28 cellular contexts compared by ENCODE assay signal in the genomic region with DNA sequence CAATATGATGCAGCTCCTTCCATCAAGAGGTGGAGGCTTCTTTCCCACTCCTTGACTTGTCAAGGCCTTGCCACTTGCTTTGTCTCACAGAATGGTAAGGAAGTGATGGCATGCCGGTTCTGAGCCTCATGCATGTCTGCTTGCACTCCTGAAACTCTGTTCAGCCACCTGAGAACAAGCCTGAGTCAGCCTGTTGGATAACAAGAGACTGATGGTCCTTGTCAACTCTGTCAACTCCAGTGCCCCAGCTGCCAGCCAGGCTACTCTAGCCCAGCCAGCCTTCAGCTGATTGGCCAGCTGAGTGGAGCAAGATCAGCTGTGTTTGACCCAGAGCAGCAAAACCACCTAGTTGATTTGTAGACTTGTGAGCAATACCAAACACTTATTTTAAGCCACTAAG. TPM values are rescaled to one million over a fixed set of nuclear protein-coding genes. Genes with fewer than 3 reads are reported as not detected.
DNase-seq lines count a peak whose midpoint lies in the region; ATAC-seq, FAIRE-seq and TF ChIP-seq lines count a peak whose summit lies in the region.
"Had no signal": no experiment of that assay in that cellular context is flagged by ENCODE, and none has a peak within 500 bp of the region (broad histone marks: within the 10 kb centered on the region; RNA-seq: fewer than 3 reads in every experiment).

No MANE protein-coding gene starts in this region.

- H3K9me3 Mint-ChIP-seq in type B pancreatic cell (no peaks in the 10 kb centered on the region), Calu3 (ENCODE audit: low read depth, unreplicated experiment) (no peaks in the 10 kb centered on the region)
- H3K9me3 Mint-ChIP-seq: activated B cell treated with CpG ODN at 0.5 μM for 24 hours, H9 had no signal

- no peak for ATAC-seq in Right ventricle myocardium superior (ENCODE audit: poor library complexity)
- ATAC-seq in K562 = no peak
- ATAC-seq in GM19467 (IDR thresholded peaks at IDR 0.05; ENCODE audit: unreplicated experiment) = no peak
- ATAC-seq: activated CD8-positive, alpha-beta T cell treated with anti-CD3 and anti-CD28 coated beads, Interleukin-2, amount 10 ng/mL, durations not matched to agents 7 days and 5 days; gastroesophageal sphincter; SK-N-SH treated with all-trans-retinoic acid at 6 μM for 48 hours had no signal

- H3K36me3 ChIP-seq in right atrium auricular region (no peaks in the 10 kb centered on the region), MM.1S (replicated peaks; ENCODE audit: insufficient read depth, low read length) (no peaks in the 10 kb centered on the region), K562 (ENCODE audit: control insufficient read depth, insufficient read depth, low read length) (no peaks in the 10 kb centered on the region)
- H3K36me3 ChIP-seq: adrenal gland; BLaER1 treated with 17β-estradiol and CSF1 and Interleukin-3, amounts not matched to agents 10 nM and 100 nM; brain microvascular endothelial cell; esophagus squamous epithelium; gastroesophageal sphincter; Peyer's patch had no signal

- H3K4me3 Mint-ChIP-seq in type B pancreatic cell = no peak overlapping the region
- H3K4me3 Mint-ChIP-seq in Calu3 (ENCODE audit: low read depth, unreplicated experiment) = no peak overlapping the region
- H3K4me3 Mint-ChIP-seq: activated B cell treated with CpG ODN at 0.5 μM for 24 hours; activated CD8-positive, alpha-beta T cell treated with anti-CD3 and anti-CD28 coated beads, Interleukin-2, amount 10 ng/mL, durations not matched to agents 7 days and 5 days; H9 had no signal

- TF ChIP-seq POLR2A in K562 (conservative IDR thresholded peaks at IDR 0.05) = no peak

- H3K27me3 Mint-ChIP-seq in type B pancreatic cell = peaks cover 10% of the 10 kb centered on the region
- no peaks in the 10 kb centered on the region for H3K27me3 Mint-ChIP-seq in Calu3 (ENCODE audit: unreplicated experiment)
- H3K27me3 Mint-ChIP-seq: activated B cell treated with CpG ODN at 0.5 μM for 24 hours had no signal

- FAIRE-seq in K562 (lab: Jason Lieb, UNC) = no peak
- FAIRE-seq: colon, islet of Langerhans had no signal

- CTCF ChIA-PET in K562 (lab: Yijun Ruan, JAX; ENCODE audit: low intra/inter-chr PET ratio) (no interaction called here), Calu3 (lab: Charles Lee) (no interaction called here)

- H3K4me2 ChIP-seq in MM.1S (ENCODE audit: low read depth, low read length) (peak overlapping the region; percentile 1; the same call in 1 of the 2 replicates), K562 (ENCODE audit: insufficient read depth, low read length) (no peak overlapping the region)
- H3K4me2 ChIP-seq: BLaER1 treated with 17β-estradiol and CSF1 and Interleukin-3, amounts not matched to agents 10 nM and 100 nM had no signal

- H3K9ac ChIP-seq in MM.1S (ENCODE audit: low read length) = no peak overlapping the region
- no peak overlapping the region for H3K9ac ChIP-seq in K562 (ENCODE audit: insufficient read depth in 1 of 2, low read depth in 2 of 2, low read length in 2 of 2)
- H3K9ac ChIP-seq: BLaER1 treated with 17β-estradiol and CSF1 and Interleukin-3, amounts not matched to agents 10 nM and 100 nM had no signal

- BruUV-seq in K562 (replicated peaks; lab: Mats Ljungman, UMichigan) (no TSS peak), Calu3 (replicated peaks; lab: Mats Ljungman, UMichigan) (no TSS peak)

- H2AFZ ChIP-seq in MM.1S (ENCODE audit: low read length) (no peak overlapping the region), K562 (ENCODE audit: low read depth, low read length) (peak overlapping the region; percentile 5; the same call in 1 of the 2 replicates)

- in situ Hi-C loops in K562 (cut with MboI) = no loop called here

- H3F3A ChIP-seq in MM.1S (ENCODE audit: insufficient read depth, low read length) = peaks cover 30% of the 10 kb centered on the region

- no peak for TF ChIP-seq CTCF in right atrium auricular region (IDR thresholded peaks at IDR 0.05)
- TF ChIP-seq CTCF in MM.1S (IDR thresholded peaks at IDR 0.05; ENCODE audit: low read length) = no peak
- TF ChIP-seq CTCF in K562 (IDR thresholded peaks at IDR 0.05 in 2 of 3, conservative IDR thresholded peaks at IDR 0.05 in 1 of 3; ENCODE audit: insufficient read depth in 2 of 3, low read depth in 1 of 3, low read length in 3 of 3) = no peak
- TF ChIP-seq CTCF in type B pancreatic cell (conservative IDR thresholded peaks at IDR 0.05) = no peak
- no peak for TF ChIP-seq CTCF in Calu3 (IDR thresholded peaks at IDR 0.05; ENCODE audit: unreplicated experiment)

- no peaks in the 10 kb centered on the region for H3K9me2 ChIP-seq in MM.1S (replicated peaks; ENCODE audit: insufficient read depth, low read length)

- H3K9me1 ChIP-seq in K562 (ENCODE audit: control insufficient read depth, insufficient read depth, low read length) = no peaks in the 10 kb centered on the region

- H4K20me1 ChIP-seq in MM.1S (ENCODE audit: insufficient read depth, low read length) (no peaks in the 10 kb centered on the region), K562 (replicated peaks; ENCODE audit: control insufficient read depth, insufficient read depth, low read length) (no peaks in the 10 kb centered on the region)
- H4K20me1 ChIP-seq: BLaER1 treated with 17β-estradiol and CSF1 and Interleukin-3, amounts not matched to agents 10 nM and 100 nM had no signal

- POLR2A ChIA-PET in K562 (lab: Yijun Ruan, JAX) = interaction anchor here (0.7 to 1.0 kb wide), 3 partner anchors 9 to 73 kb away, joined by 3 to 4 read pairs (median 3); no protein-coding TSS in a partner anchor

- DNase-seq in Right ventricle myocardium superior = peak; percentile 59
- DNase-seq in right atrium auricular region (ENCODE audit: low spot score) = no peak
- DNase-seq in MM.1S = peak; percentile 81
- DNase-seq in K562 (ENCODE audit: extremely low read depth in 1 of 4, low spot score in 3 of 4) = peak in 1 of 4 experiments; percentile 5
- DNase-seq in type B pancreatic cell (ENCODE audit: extremely low spot score, unreplicated experiment) = peak; percentile 39
- no peak for DNase-seq in NCI-H1930 (lab: John Stamatoyannopoulos, UW)
- DNase-seq in Calu3 = no peak
- DNase-seq: activated B cell treated with CpG ODN at 0.5 μM for 24 hours; activated CD8-positive, alpha-beta T cell treated with anti-CD3 and anti-CD28 coated beads, Interleukin-2, amount 10 ng/mL, durations not matched to agents 7 days and 5 days; activated naive CD4-positive, alpha-beta T cell; brain microvascular endothelial cell; esophagus squamous epithelium; H9; hypothalamus; NCI-H146; NCI-H2227 treated with DMSO at 0.1 percent for 48 hours; NK-92 treated with Interleukin-12 subunit alpha and Interleukin-12 subunit beta, amount 100 ng/mL, for 24 hours; Peyer's patch; stimulated activated CD4-positive, alpha-beta T cell treated with anti-CD3 and anti-CD28 coated beads, Interleukin-12 subunit alpha, Interleukin-12 subunit beta, amount 100 ng/mL, for 4 hours; T1000; trophoblast cell had no signal

- no peak for TF ChIP-seq RAD21 in K562 (CRISPR knock-in tag; conservative IDR thresholded peaks at IDR 0.05 in 1 of 2, IDR thresholded peaks at IDR 0.05 in 1 of 2)

- 5% methylated on average over 1 of the region's 1 CpG for WGBS in K562 (ENCODE audit: insufficient coverage, low coverage, missing lambda C conversion rate)

- intact Hi-C loops in Right ventricle myocardium superior (cut with DNase I) = no loop called here
- intact Hi-C loops in K562 (cut with micrococcal nuclease) = no loop called here
- intact Hi-C loops in Calu3 (cut with micrococcal nuclease; ENCODE audit: unreplicated experiment) = no loop called here

- H3K27me3 ChIP-seq in right atrium auricular region (no peaks in the 10 kb centered on the region), MM.1S (replicated peaks; ENCODE audit: insufficient read depth, low read length) (no peaks in the 10 kb centered on the region), K562 (ENCODE audit: control insufficient read depth in 2 of 2, insufficient read depth in 2 of 2, low read length in 2 of 2) (peaks cover 4 to 11% of the 10 kb centered on the region in 2 experiments; a peak in 1 of 5 replicates)
- H3K27me3 ChIP-seq: adrenal gland; BLaER1 treated with 17β-estradiol and CSF1 and Interleukin-3, amounts not matched to agents 10 nM and 100 nM; brain microvascular endothelial cell; esophagus squamous epithelium; gastroesophageal sphincter; Peyer's patch had no signal

- TF ChIP-seq EP300 in K562 (IDR thresholded peaks at IDR 0.05; ENCODE audit: low read length) = no peak

- H3K4me1 Mint-ChIP-seq in type B pancreatic cell (ENCODE audit: unreplicated experiment) = peaks cover 16% of the 10 kb centered on the region
- peaks cover 11% of the 10 kb centered on the region for H3K4me1 Mint-ChIP-seq in Calu3 (ENCODE audit: low read depth, unreplicated experiment)

- H3K79me2 ChIP-seq in MM.1S (ENCODE audit: low read length) (no peaks in the 10 kb centered on the region), K562 (ENCODE audit: control insufficient read depth, insufficient read depth, low read length) (no peaks in the 10 kb centered on the region; the same call in 2 of the 3 replicates)

- H3K9me3 ChIP-seq in right atrium auricular region (no peaks in the 10 kb centered on the region), MM.1S (replicated peaks; ENCODE audit: insufficient read depth, low read length) (no peaks in the 10 kb centered on the region), K562 (replicated peaks; ENCODE audit: control insufficient read depth, insufficient read depth, low read depth, low read length) (no peaks in the 10 kb centered on the region)
- H3K9me3 ChIP-seq: adrenal gland; BLaER1 treated with 17β-estradiol and CSF1 and Interleukin-3, amounts not matched to agents 10 nM and 100 nM; esophagus squamous epithelium; gastroesophageal sphincter; Peyer's patch had no signal

- no peak overlapping the region for H3K27ac Mint-ChIP-seq in type B pancreatic cell
- no peak overlapping the region for H3K27ac Mint-ChIP-seq in Calu3 (ENCODE audit: unreplicated experiment)
- H3K27ac Mint-ChIP-seq: activated B cell treated with CpG ODN at 0.5 μM for 24 hours; activated CD8-positive, alpha-beta T cell treated with anti-CD3 and anti-CD28 coated beads, Interleukin-2, amount 10 ng/mL, durations not matched to agents 7 days and 5 days; H9 had no signal

- no peak overlapping the region for H3K4me3 ChIP-seq in right atrium auricular region
- H3K4me3 ChIP-seq in MM.1S (ENCODE audit: low read length) = no peak overlapping the region
- H3K4me3 ChIP-seq in K562 = no peak overlapping the region
- H3K4me3 ChIP-seq: adrenal gland; BLaER1 treated with 17β-estradiol and CSF1 and Interleukin-3, amounts not matched to agents 10 nM and 100 nM; esophagus squamous epithelium; gastroesophageal sphincter; Peyer's patch had no signal

- H3K36me3 Mint-ChIP-seq in type B pancreatic cell (no peaks in the 10 kb centered on the region), Calu3 (ENCODE audit: insufficient read depth, unreplicated experiment) (peaks cover 15% of the 10 kb centered on the region)

- H3K27ac ChIP-seq in right atrium auricular region (no peak overlapping the region), MM.1S (ENCODE audit: low read length) (peak overlapping the region; percentile 48; the same call in 1 of the 2 replicates), K562 (ENCODE audit: extremely low read depth, low read depth, low read length) (no peak overlapping the region)
- H3K27ac ChIP-seq: adrenal gland; BLaER1 treated with 17β-estradiol and CSF1 and Interleukin-3, amounts not matched to agents 10 nM and 100 nM; brain microvascular endothelial cell; esophagus squamous epithelium; gastroesophageal sphincter; Peyer's patch had no signal

- H3K4me1 ChIP-seq in right atrium auricular region (peaks cover 0 to 23% of the 10 kb centered on the region in 2 donors), MM.1S (ENCODE audit: low read length) (peaks cover 30% of the 10 kb centered on the region), K562 (replicated peaks in 1 of 2; ENCODE audit: control insufficient read depth in 2 of 2, insufficient read depth in 2 of 2, low read length in 2 of 2) (peaks cover 6 to 11% of the 10 kb centered on the region in 2 experiments; a peak in 3 of 5 replicates)

RNA-seq across cellular contexts. Expression of a gene that starts 4.4 kb away (rescaled TPM):
- total RNA-seq in Right ventricle myocardium superior = 10.8 TPM
- 10 to 100 TPM in 1 of 2 donors, 1 to 10 TPM in 1; 7.3 to 14.9 TPM for total RNA-seq in right atrium auricular region
- total RNA-seq in K562 (2011; cell fraction: chromatin; rRNA removed; ENCODE audit: low replicate concordance) = 144 and 165 TPM in 2 replicates
- total RNA-seq in K562 (2011; cell fraction: nucleolus; rRNA removed) = 58.9 and 66.3 TPM in 2 replicates
- total RNA-seq in K562 (2011; cell fraction: nucleoplasm; rRNA removed) = 88.6 and 115 TPM in 2 replicates
- total RNA-seq in K562 (2014; rRNA removed) = 10.9 and 16.5 TPM in 2 replicates
- total RNA-seq in K562 (2014; rRNA removed; fragmentation: Illumina TruSeq; extraction: Trizol) = 11.6 and 13.0 TPM in 2 replicates
- total RNA-seq in K562 (2015; rRNA removed; fragmentation: Illumina TruSeq; extraction: Trizol) = 14.9 and 17.7 TPM in 2 replicates
- total RNA-seq in K562 (2021) = 24.0 and 26.6 TPM in 2 replicates
- polyA plus RNA-seq in K562 (2011; rRNA removed) = 7.4 and 8.2 TPM in 2 replicates
- 4.4 and 5.5 TPM in 2 replicates for polyA plus RNA-seq in K562 (2011; cell fraction: cytosol; rRNA removed)
- 76.9 and 93.7 TPM in 2 replicates for polyA plus RNA-seq in K562 (2011; cell fraction: nucleus; rRNA removed)
- polyA plus RNA-seq in K562 (2012) = 14.4 and 14.7 TPM in 2 replicates
- 25.7 and 27.3 TPM in 2 replicates for polyA plus RNA-seq in K562 (2014; fragmentation: Illumina TruSeq; extraction: Trizol)
- polyA plus RNA-seq in K562 (2014; fragmentation: Nextera tagmentation; extraction: Ambion mirVana) = 1 to 10 TPM; 1.3 to 1.6 TPM
- 18.8 and 20.3 TPM in 2 replicates for polyA plus RNA-seq in K562 (2014; rRNA removed)
- 14.8 and 19.0 TPM in 2 replicates for polyA minus RNA-seq in K562 (2011; rRNA and poly(A)+ RNA removed)
- polyA minus RNA-seq in K562 (2011; cell fraction: cytosol; rRNA and poly(A)+ RNA removed) = 7.3 and 8.5 TPM in 2 replicates
- 41.6 and 56.6 TPM in 2 replicates for polyA minus RNA-seq in K562 (2011; cell fraction: nucleus; rRNA and poly(A)+ RNA removed)
- 21.7 and 34.1 TPM in 2 replicates for total RNA-seq in type B pancreatic cell (ENCODE audit: low replicate concordance)
- total RNA-seq in Calu3 (2022) = 34.4 and 39.9 TPM in 2 replicates

Comparison
In these comparisons a context has a peak if more than half of its experiments do, and no peak if none do; other contexts are left out.
1. DNase-seq: peak in Right ventricle myocardium superior (single experiment), MM.1S (single experiment) and type B pancreatic cell (single experiment); none in right atrium auricular region (single experiment), NCI-H1930 (0 of 2) and Calu3 (single experiment).